ENCODE assay signal across 11 cellular contexts in the genomic region with DNA sequence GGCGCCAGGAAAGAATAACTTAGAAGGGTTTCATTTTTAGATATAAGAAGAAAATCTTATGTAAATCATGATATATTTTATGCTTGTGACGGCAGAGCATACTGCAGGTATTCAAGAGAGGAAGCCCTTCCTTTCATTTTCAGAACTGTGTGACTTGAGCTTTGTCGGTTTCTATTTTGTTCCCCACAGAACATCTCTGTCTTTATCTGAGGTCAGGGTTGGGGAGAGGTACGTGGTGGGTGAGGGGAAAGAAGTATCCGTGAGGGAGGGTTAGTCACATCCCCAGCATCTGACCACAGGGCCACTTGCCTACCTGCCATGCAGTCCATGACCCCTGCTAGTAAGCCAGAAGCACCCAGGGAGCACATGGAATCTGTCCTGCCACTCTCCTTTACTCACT.
DNase-seq lines count a peak whose midpoint lies in the region; ATAC-seq and TF ChIP-seq lines count a peak whose summit lies in the region.
"Had no signal": no experiment of that assay in that cellular context is flagged by ENCODE, and none has a peak within 500 bp of the region (broad histone marks: within the 10 kb centered on the region; RNA-seq: fewer than 3 reads in every experiment).

No MANE protein-coding gene starts in this region.

- in situ Hi-C loops in GM13977 (cut with MboI; ENCODE audit: low pct_unique_long_range_greater_than_20kb, low sequenced_read_pairs, unreplicated experiment) = no loop called here

- no peaks in the 10 kb centered on the region for H3K9me3 ChIP-seq in MG63

- DNase-seq in GM13977 (ENCODE audit: low spot score) = peak; percentile 64
- no peak for DNase-seq in activated T-helper 1 cell treated with anti-CD3 and anti-CD28 coated beads, Interleukin-12 subunit alpha, Interleukin-12 subunit beta, Interleukin-2, Interleukin-4 antibody, amounts not matched to agents 30 ng/mL and 10 ng/mL and 1 ng/mL, durations not matched to agents 14 hours and 24 hours and 36 hours (ENCODE audit: low spot score)
- DNase-seq in inferior parietal cortex (ENCODE audit: extremely low spot score) = no peak
- DNase-seq in MG63 = no peak
- DNase-seq in NCI-H774 (lab: John Stamatoyannopoulos, UW) = no peak
- DNase-seq in NK-92 (lab: John Stamatoyannopoulos, UW; ENCODE audit: unreplicated experiment) = no peak
- DNase-seq: DND-41, hypothalamus, NCI-H510A treated with DMSO at 0.1 percent for 48 hours had no signal

- H3K27me3 ChIP-seq in MG63 = no peaks in the 10 kb centered on the region

- H3K36me3 ChIP-seq in MG63 = no peaks in the 10 kb centered on the region

- ATAC-seq in GM19395 (IDR thresholded peaks at IDR 0.05; ENCODE audit: unreplicated experiment) = peak; percentile 88
- peak; percentile 85 for ATAC-seq in HG03025 (IDR thresholded peaks at IDR 0.05; ENCODE audit: low FRiP score, unreplicated experiment)

- H3K4me3 ChIP-seq in MG63 = no peak overlapping the region

- intact Hi-C loops in activated T-helper 1 cell treated with anti-CD3 and anti-CD28 coated beads, Interleukin-12 subunit alpha, Interleukin-12 subunit beta, Interleukin-2, Interleukin-4 antibody, amounts not matched to agents 30 ng/mL and 10 ng/mL and 1 ng/mL, durations not matched to agents 14 hours and 24 hours and 36 hours (cut with micrococcal nuclease) = no loop called here

- TF ChIP-seq CTCF in GM13977 (IDR thresholded peaks at IDR 0.05; ENCODE audit: extremely low read depth, insufficient read depth, missing control alignments) = no peak

- H3K36me3 Mint-ChIP-seq in activated T-helper 1 cell treated with anti-CD3 and anti-CD28 coated beads, Interleukin-12 subunit alpha, Interleukin-12 subunit beta, Interleukin-2, Interleukin-4 antibody, amounts not matched to agents 30 ng/mL and 10 ng/mL and 1 ng/mL, durations not matched to agents 14 hours and 24 hours and 36 hours (ENCODE audit: low read depth) = no peaks in the 10 kb centered on the region

- peak overlapping the region; percentile 56 for H3K4me3 Mint-ChIP-seq in activated T-helper 1 cell treated with anti-CD3 and anti-CD28 coated beads, Interleukin-12 subunit alpha, Interleukin-12 subunit beta, Interleukin-2, Interleukin-4 antibody, amounts not matched to agents 30 ng/mL and 10 ng/mL and 1 ng/mL, durations not matched to agents 14 hours and 24 hours and 36 hours

- H3K27me3 Mint-ChIP-seq in activated T-helper 1 cell treated with anti-CD3 and anti-CD28 coated beads, Interleukin-12 subunit alpha, Interleukin-12 subunit beta, Interleukin-2, Interleukin-4 antibody, amounts not matched to agents 30 ng/mL and 10 ng/mL and 1 ng/mL, durations not matched to agents 14 hours and 24 hours and 36 hours (ENCODE audit: insufficient read depth) = peaks cover 11% of the 10 kb centered on the region

- H3K4me1 Mint-ChIP-seq in activated T-helper 1 cell treated with anti-CD3 and anti-CD28 coated beads, Interleukin-12 subunit alpha, Interleukin-12 subunit beta, Interleukin-2, Interleukin-4 antibody, amounts not matched to agents 30 ng/mL and 10 ng/mL and 1 ng/mL, durations not matched to agents 14 hours and 24 hours and 36 hours (ENCODE audit: low read depth) = peaks cover 13% of the 10 kb centered on the region

- H3K27ac Mint-ChIP-seq in activated T-helper 1 cell treated with anti-CD3 and anti-CD28 coated beads, Interleukin-12 subunit alpha, Interleukin-12 subunit beta, Interleukin-2, Interleukin-4 antibody, amounts not matched to agents 30 ng/mL and 10 ng/mL and 1 ng/mL, durations not matched to agents 14 hours and 24 hours and 36 hours = no peak overlapping the region

- no peaks in the 10 kb centered on the region for H3K9me3 Mint-ChIP-seq in activated T-helper 1 cell treated with anti-CD3 and anti-CD28 coated beads, Interleukin-12 subunit alpha, Interleukin-12 subunit beta, Interleukin-2, Interleukin-4 antibody, amounts not matched to agents 30 ng/mL and 10 ng/mL and 1 ng/mL, durations not matched to agents 14 hours and 24 hours and 36 hours
